Comparison of ENCODE assay signal across 1 cellular context in the genomic region with DNA sequence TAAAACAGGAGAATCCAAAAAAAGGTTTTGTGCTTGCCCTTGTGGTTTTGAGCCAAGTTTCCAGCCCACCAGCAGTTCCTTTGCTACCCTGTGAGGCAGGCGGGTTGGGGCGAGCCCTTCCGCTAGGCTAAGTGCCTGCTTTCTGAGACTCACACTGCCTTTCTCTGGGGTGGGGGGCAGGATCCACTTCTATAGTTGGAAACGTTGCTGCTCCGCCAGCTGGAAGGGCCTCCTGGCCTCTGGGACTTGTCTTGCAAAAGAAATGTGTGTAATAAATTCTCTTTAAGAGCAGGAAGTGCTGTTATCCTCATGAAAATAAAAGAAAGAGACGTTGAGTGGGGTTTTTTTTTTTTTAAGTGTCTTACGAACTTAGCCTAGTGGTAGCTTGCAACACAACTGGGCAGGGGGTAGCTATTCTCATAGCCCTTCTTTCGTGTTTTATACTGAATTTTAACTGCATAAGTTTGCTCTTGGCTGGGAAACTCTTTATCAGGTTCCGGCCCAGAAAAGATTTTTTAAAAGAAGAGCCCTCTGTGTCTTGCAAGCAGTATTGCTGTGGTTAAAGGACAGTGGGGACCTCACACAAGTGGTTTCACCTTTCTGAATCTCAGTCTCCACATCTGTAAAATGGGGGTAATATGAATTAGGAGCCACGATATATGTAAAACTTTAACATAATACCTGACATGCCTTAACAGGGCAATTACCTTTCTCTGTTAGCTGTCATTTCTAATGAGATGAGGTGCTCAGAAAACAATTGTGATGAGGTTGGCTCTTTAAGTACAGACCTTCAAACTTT.
TF ChIP-seq lines count a peak whose summit lies in the region.

No MANE protein-coding gene starts in this region.

TF ChIP-seq in HEK293, 187 proteins besides CTCF, POLR2A, EP300 and RAD21 (continued from another document):
- TF ChIP-seq ZNF677 (tag by site-specific recombination; IDR thresholded peaks at IDR 0.05) (no peak), ZNF121 (tag by site-specific recombination; IDR thresholded peaks at IDR 0.05) (no peak), ZNF654 (tag by site-specific recombination; IDR thresholded peaks at IDR 0.05; ENCODE audit: low read depth) (no peak), ZNF549 (tag by site-specific recombination; IDR thresholded peaks at IDR 0.05) (no peak), TRIM28 (IDR thresholded peaks at IDR 0.05; ENCODE audit: borderline replicate concordance, low read length) (no peak), ZFHX2 (tag by site-specific recombination; conservative IDR thresholded peaks at IDR 0.05) (no peak), ZNF571 (tag by site-specific recombination; IDR thresholded peaks at IDR 0.05) (no peak)
TF ChIP-seq in HEK293: peak in this region for 2.
